In the genomic region with DNA sequence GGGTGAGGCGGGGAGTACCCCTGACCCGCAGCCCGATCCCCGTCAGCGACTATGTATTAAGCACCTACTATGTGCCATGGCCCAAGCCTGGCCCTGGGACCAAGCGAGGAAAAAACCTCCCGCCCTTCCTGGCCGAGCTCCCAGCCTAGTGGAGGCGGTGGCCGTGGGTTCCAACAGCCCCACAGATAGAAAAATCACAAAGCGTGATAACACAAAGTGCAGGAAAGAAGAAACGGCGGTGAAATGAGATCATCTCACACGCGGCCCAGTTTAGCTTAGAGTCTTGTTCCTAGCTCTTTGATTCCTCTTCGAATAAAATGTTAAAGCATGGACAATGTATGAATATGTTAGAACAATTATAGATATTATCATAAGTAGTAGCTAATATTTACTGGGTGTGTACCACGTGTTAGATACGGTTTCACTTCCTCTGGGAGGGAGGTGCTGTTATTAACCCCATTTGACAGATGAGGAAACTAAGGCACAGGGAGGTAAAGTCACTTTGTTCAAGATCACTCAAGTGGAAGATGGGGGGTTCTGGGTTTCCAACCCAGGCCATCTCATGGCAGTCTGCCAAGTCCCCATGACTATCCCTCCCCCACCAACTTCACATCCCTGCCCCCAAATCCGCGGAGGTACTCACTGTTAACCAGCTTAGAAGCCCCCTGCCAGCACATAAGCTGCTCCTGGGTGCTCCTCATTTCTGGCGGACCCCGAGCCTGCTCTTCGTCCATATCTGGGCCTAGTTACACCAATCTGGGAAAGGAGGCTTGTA, we compare ENCODE assay signal across 8 cellular contexts. TPM values are rescaled to one million over a fixed set of nuclear protein-coding genes. Genes with fewer than 3 reads are reported as not detected.
DNase-seq lines count a peak whose midpoint lies in the region; ATAC-seq and TF ChIP-seq lines count a peak whose summit lies in the region.

No MANE protein-coding gene starts in this region.

- H3K4me3 ChIP-seq in dorsolateral prefrontal cortex (peak overlapping the region in 57 of 59 donors; percentile 7 to 80 (median 62)), gastrocnemius medialis (peak overlapping the region in 1 of 4 donors; percentile 28)

- H3K27ac ChIP-seq in H9 (ENCODE audit: insufficient read length, low read depth, low read length) = no peak overlapping the region
- peak overlapping the region in 58 of 59 donors; percentile 13 to 93 (median 80) for H3K27ac ChIP-seq in dorsolateral prefrontal cortex
- H3K27ac ChIP-seq in gastrocnemius medialis = peak overlapping the region; percentile 32 to 62 (median 42)

- H3K9me3 Mint-ChIP-seq in H9 = no peaks in the 10 kb centered on the region

- H3K27me3 Mint-ChIP-seq in H9 (ENCODE audit: low read depth) = peaks cover 52% of the 10 kb centered on the region

- H3K56ac ChIP-seq in H9 (ENCODE audit: insufficient read length, low read depth, low read length) = no peak overlapping the region

- H3K4me1 ChIP-seq in H9 (ENCODE audit: insufficient read depth, low read length) = peaks cover 2% of the 10 kb centered on the region; the same call in 1 of the 2 replicates
- peaks cover 31 to 38% of the 10 kb centered on the region in 2 donors for H3K4me1 ChIP-seq in gastrocnemius medialis

- H4K5ac ChIP-seq in H9 (ENCODE audit: insufficient read length, low read depth, low read length) = no peak overlapping the region

- H2BK120ac ChIP-seq in H9 (ENCODE audit: low read depth, low read length, poor library complexity, severe bottlenecking) = no peak overlapping the region

- H3K23me2 ChIP-seq in H9 (ENCODE audit: insufficient read length, low read depth, low read length, poor library complexity, severe bottlenecking) = peaks cover 24% of the 10 kb centered on the region

- no peak overlapping the region for H3K23ac ChIP-seq in H9 (ENCODE audit: insufficient read length, low read depth, low read length)

- no peak overlapping the region for H2AK5ac ChIP-seq in H9 (ENCODE audit: insufficient read length, low read length)

- peaks cover 39 to 56% of the 10 kb centered on the region in 2 experiments for H3K4me1 Mint-ChIP-seq in H9

- peak overlapping the region; percentile 66 to 87 for H3K4me3 Mint-ChIP-seq in H9

- no peaks in the 10 kb centered on the region for H3K79me2 ChIP-seq in H9 (ENCODE audit: insufficient read depth, low read length)

- no peak overlapping the region for H2BK15ac ChIP-seq in H9 (ENCODE audit: low read depth, low read length)

- H4K8ac ChIP-seq in H9 (replicated peaks; ENCODE audit: insufficient read length, low read depth, low read length) = no peak overlapping the region

- intact Hi-C loops in dorsolateral prefrontal cortex (cut with DNase I) = loop anchor here (1.0 to 10.0 kb wide), 4 partner anchors 75 to 353 kb away; partner anchors contain the start of genes KRTDAP (in 1 of the 2) and USF2 (in 1 of the 2)
- intact Hi-C loops in gastrocnemius medialis (cut with DNase I; ENCODE audit: low total_unique reads) = loop anchor here (1.0 to 10.0 kb wide), 5 partner anchors 28 to 603 kb away; partner anchors contain the start of genes IGFLR1, LIN37, PSENEN and U2AF1L4

- peaks cover 3 to 6% (median 5%) of the 10 kb centered on the region in 3 experiments; a peak in 2 of 7 replicates for H3K36me3 Mint-ChIP-seq in H9 (ENCODE audit: insufficient read depth in 1 of 3, low read depth in 3 of 3)

- H3T11ph ChIP-seq in H9 (ENCODE audit: low read length) = no peak overlapping the region

- no peak overlapping the region for H2BK5ac ChIP-seq in H9 (ENCODE audit: insufficient read length, low read length)

- in situ Hi-C loops in gastrocnemius medialis (cut with MboI; ENCODE audit: low sequenced_read_pairs in 4 of 4) = loop anchor here in 1 of 4 donors (10.0 kb wide), 1 partner anchor 133 kb away; no protein-coding TSS in a partner anchor

- no peak overlapping the region for H2BK20ac ChIP-seq in H9 (ENCODE audit: low read depth, low read length, poor library complexity, severe bottlenecking)

- H3K9ac ChIP-seq in H9 (ENCODE audit: extremely low read depth, insufficient read length, low read length) = no peak overlapping the region

- H2AFZ ChIP-seq in H9 (ENCODE audit: low read length) = no peak overlapping the region

- H3K79me1 ChIP-seq in H9 (ENCODE audit: insufficient read depth, low read depth, low read length, poor library complexity, severe bottlenecking) = no peaks in the 10 kb centered on the region

- ATAC-seq in gastrocnemius medialis = no peak
- no peak for ATAC-seq in GM21367 (IDR thresholded peaks at IDR 0.05; ENCODE audit: unreplicated experiment)
- no peak for ATAC-seq in GM18873 (IDR thresholded peaks at IDR 0.05; ENCODE audit: low FRiP score, unreplicated experiment)

- WGBS in H9 (ENCODE audit: extremely low coverage, insufficient read length, low lambda C conversion rate) = no CpG with 5 or more reads among the region's 23 CpGs

- H3K4me2 ChIP-seq in H9 (ENCODE audit: insufficient read depth, insufficient read length, low read length) = peak overlapping the region; percentile 82

- no peak overlapping the region for H2BK12ac ChIP-seq in H9 (ENCODE audit: insufficient read length, low read depth, low read length)

- peak overlapping the region in 2 of 3 experiments; percentile 24 to 73; a peak in 3 of 7 replicates for H3K27ac Mint-ChIP-seq in H9

- H3K14ac ChIP-seq in H9 (ENCODE audit: insufficient read depth, low read length) = no peak overlapping the region

- H4K20me1 ChIP-seq in H9 (ENCODE audit: control insufficient read depth, insufficient read depth, insufficient read length) = no peaks in the 10 kb centered on the region

- TF ChIP-seq CTCF in H9 (conservative IDR thresholded peaks at IDR 0.05) = no peak
- no peak for TF ChIP-seq CTCF in dorsolateral prefrontal cortex (IDR thresholded peaks at IDR 0.05 in 54 of 56, conservative IDR thresholded peaks at IDR 0.05 in 2 of 56; ENCODE audit: low read depth in 1 of 56, partially characterized antibody in 56 of 56)
- TF ChIP-seq CTCF in gastrocnemius medialis (IDR thresholded peaks at IDR 0.05 in 4 of 5, conservative IDR thresholded peaks at IDR 0.05 in 1 of 5) = peak in 2 of 5 experiments; percentile 4 to 38

- no peak for TF ChIP-seq POLR2A in gastrocnemius medialis (IDR thresholded peaks at IDR 0.05)

- H3K9me3 ChIP-seq in H9 (ENCODE audit: control insufficient read depth, low read depth, low read length) = no peaks in the 10 kb centered on the region
- H3K9me3 ChIP-seq in gastrocnemius medialis = no peaks in the 10 kb centered on the region

- no peak overlapping the region for H3K4ac ChIP-seq in H9 (ENCODE audit: low read depth, low read length)

- no peaks in the 10 kb centered on the region; the same call in 1 of the 2 replicates for H3K27me3 ChIP-seq in H9 (ENCODE audit: insufficient read depth, low read length)
- H3K27me3 ChIP-seq in dorsolateral prefrontal cortex = peaks cover 0 to 3% (median 0%) of the 10 kb centered on the region in 45 donors
- H3K27me3 ChIP-seq in gastrocnemius medialis = no peaks in the 10 kb centered on the region

- no peaks in the 10 kb centered on the region for H3K36me3 ChIP-seq in gastrocnemius medialis

- H4K91ac ChIP-seq in H9 (ENCODE audit: insufficient read length, low read depth, low read length) = no peak overlapping the region

- DNase-seq in H9 (no peak), NCI-H82 (lab: John Stamatoyannopoulos, UW) (peak; percentile 74), dorsolateral prefrontal cortex (peak in 2 of 10 donors; percentile 57 to 61), gastrocnemius medialis (no peak), mesenteric fat pad (ENCODE audit: low spot score) (no peak)
- DNase-seq in NK-92 treated with Interleukin-12 subunit alpha and Interleukin-12 subunit beta, amount 100 ng/mL, for 24 hours (lab: John Stamatoyannopoulos, UW) = no peak

- no peak overlapping the region for H3K18ac ChIP-seq in H9 (ENCODE audit: insufficient read length, low read depth, low read length)

RNA-seq across cellular contexts. Expression of gene FXYD7, which starts 1.2 kb away (rescaled TPM):
- total RNA-seq in H9 (2021) (8.2 and 9.0 TPM in 2 replicates), dorsolateral prefrontal cortex (100 to 1,000 TPM in 116 of 120 experiments, 10 to 100 TPM in 4; 72.7 to 214 (median 155) TPM), gastrocnemius medialis (under 1 TPM in 1 of 4 donors, not detected in 3; 0.40 TPM), mesenteric fat pad (0.48 TPM)

RNA-seq across cellular contexts. Expression of gene FXYD1, which starts 3.2 kb away (rescaled TPM):
- 6.8 and 7.7 TPM in 2 replicates for total RNA-seq in H9 (2021)
- total RNA-seq in dorsolateral prefrontal cortex = 100 to 1,000 TPM in 117 of 120 experiments, 10 to 100 TPM in 3; 86.4 to 482 (median 185) TPM
- 100 to 1,000 TPM; 215 to 235 (median 225) TPM for total RNA-seq in gastrocnemius medialis
- total RNA-seq in mesenteric fat pad = 47.3 TPM

RNA-seq across cellular contexts. Expression of gene LGI4, which starts 7.0 kb away (rescaled TPM):
- total RNA-seq in H9 (2021) (2.6 and 3.2 TPM in 2 replicates), dorsolateral prefrontal cortex (100 to 1,000 TPM in 9 of 120 experiments, 10 to 100 TPM in 111; 44.4 to 136 (median 72.9) TPM), gastrocnemius medialis (10 to 100 TPM; 16.1 to 31.5 (median 27.2) TPM), mesenteric fat pad (7.7 TPM)

RNA-seq across cellular contexts. Expression of gene FXYD5, which starts 12.7 kb away (rescaled TPM):
- 83.7 and 100 TPM in 2 replicates for total RNA-seq in H9 (2021)
- 10 to 100 TPM in 101 of 120 experiments, 1 to 10 TPM in 19; 5.8 to 36.4 (median 14.0) TPM for total RNA-seq in dorsolateral prefrontal cortex
- 10 to 100 TPM in 3 of 4 donors, 1 to 10 TPM in 1; 5.2 to 23.3 (median 14.3) TPM for total RNA-seq in gastrocnemius medialis
- 73.4 TPM for total RNA-seq in mesenteric fat pad

RNA-seq across cellular contexts. Expression of gene FXYD3, which starts 26.2 kb away (rescaled TPM):
- 1.5 TPM in 2 replicates for total RNA-seq in H9 (2021)
- total RNA-seq in dorsolateral prefrontal cortex = 10 to 100 TPM in 2 of 120 experiments, 1 to 10 TPM in 110, under 1 TPM in 5, not detected in 3; 0.55 to 17.3 (median 3.3) TPM
- total RNA-seq in gastrocnemius medialis = 10 to 100 TPM in 1 of 4 donors, under 1 TPM in 1, not detected in 2; 0.26 to 13.4 TPM
- total RNA-seq in mesenteric fat pad = 1.3 TPM
